Comparison of ENCODE assay signal across 29 cellular contexts in genomic region chr19:46241676-46242075, GRCh38. TPM values are rescaled to one million over a fixed set of nuclear protein-coding genes. Genes with fewer than 3 reads are reported as not detected.
"Had no signal": no experiment of that assay in that cellular context is flagged by ENCODE, and none has a peak within 500 bp of the region (broad histone marks: within the 10 kb centered on the region; RNA-seq: fewer than 3 reads in every experiment).

No MANE protein-coding gene starts in this region.

- H3K27ac Mint-ChIP-seq: activated naive CD8-positive, alpha-beta T cell treated with anti-CD3 and anti-CD28 coated beads for 36 hours; activated T-helper 2 cell treated with anti-CD3 and anti-CD28 coated beads, Interferon-gamma antibody, Interleukin-2, Interleukin-4, amounts not matched to agents 10 μg/mL and 5 μg/mL and 100 μg/mL, durations not matched to agents 14 hours and 24 hours and 36 hours; natural killer cell; stimulated activated memory B cell treated with anti-CD40 and anti-IgM and Interleukin-4, amounts not matched to agents 10 μg/mL and 1 μg/mL and 100 μg/mL, for 72 hours; WTC11 had no signal

- H3K36me3 Mint-ChIP-seq: activated naive CD8-positive, alpha-beta T cell treated with anti-CD3 and anti-CD28 coated beads for 36 hours; natural killer cell; stimulated activated memory B cell treated with anti-CD40 and anti-IgM and Interleukin-4, amounts not matched to agents 10 μg/mL and 1 μg/mL and 100 μg/mL, for 72 hours; WTC11 had no signal

- H3K4me3 Mint-ChIP-seq: activated naive CD8-positive, alpha-beta T cell treated with anti-CD3 and anti-CD28 coated beads for 36 hours; activated T-cell treated with anti-CD3 and anti-CD28 coated beads, Interleukin-2, amount 50 U/mL, for 4 hours; natural killer cell; stimulated activated memory B cell treated with anti-CD40 and anti-IgM and Interleukin-4, amounts not matched to agents 10 μg/mL and 1 μg/mL and 100 μg/mL, for 72 hours; WTC11 had no signal

- DNase-seq: activated CD4-positive, alpha-beta T cell treated with anti-CD3 and anti-CD28 coated beads, Interleukin-2, amount 50 U/mL, for 48 hours; activated CD8-positive, alpha-beta memory T cell treated with anti-CD3 and anti-CD28 coated beads, Interleukin-2, amount 50 U/mL, for 48 hours; activated naive CD4-positive, alpha-beta T cell; activated naive CD8-positive, alpha-beta T cell treated with anti-CD3 and anti-CD28 coated beads for 36 hours; activated T-cell treated with anti-CD3 and anti-CD28 coated beads, Interleukin-2, amount 50 U/mL, for 4 hours; central memory CD4-positive, alpha-beta T cell; dermis blood vessel endothelial cell; effector memory CD4-positive, alpha-beta T cell; gastrocnemius medialis; hippocampal formation; kidney glomerular epithelial cell; left lung; midbrain; natural killer cell; pancreas; right lobe of liver; stimulated activated CD4-positive, alpha-beta T cell treated with anti-CD3 and anti-CD28 coated beads, Interleukin-15, amount 100 ng/mL, for 24 hours; T-helper 1 cell; T-helper 9 cell; upper lobe of left lung had no signal

- H3K9me3 Mint-ChIP-seq: activated naive CD8-positive, alpha-beta T cell treated with anti-CD3 and anti-CD28 coated beads for 36 hours; activated T-cell treated with anti-CD3 and anti-CD28 coated beads, Interleukin-2, amount 50 U/mL, for 4 hours; activated T-helper 2 cell treated with anti-CD3 and anti-CD28 coated beads, Interferon-gamma antibody, Interleukin-2, Interleukin-4, amounts not matched to agents 10 μg/mL and 5 μg/mL and 100 μg/mL, durations not matched to agents 14 hours and 24 hours and 36 hours; natural killer cell; stimulated activated memory B cell treated with anti-CD40 and anti-IgM and Interleukin-4, amounts not matched to agents 10 μg/mL and 1 μg/mL and 100 μg/mL, for 72 hours; WTC11 had no signal

- H3K4me1 Mint-ChIP-seq: activated naive CD8-positive, alpha-beta T cell treated with anti-CD3 and anti-CD28 coated beads for 36 hours; natural killer cell; stimulated activated memory B cell treated with anti-CD40 and anti-IgM and Interleukin-4, amounts not matched to agents 10 μg/mL and 1 μg/mL and 100 μg/mL, for 72 hours; WTC11 had no signal

RNA-seq across cellular contexts. Expression of gene IGFL1, which starts 12.1 kb away (rescaled TPM):
- total RNA-seq: activated CD8-positive, alpha-beta memory T cell treated with anti-CD3 and anti-CD28 coated beads for 36 hours; activated naive CD8-positive, alpha-beta T cell treated with anti-CD3 and anti-CD28 coated beads for 36 hours; activated T-cell treated with anti-CD3 and anti-CD28 coated beads, Interleukin-2, amount 50 U/mL, for 4 hours; activated T-helper 2 cell treated with anti-CD3 and anti-CD28 coated beads, Interferon-gamma antibody, Interleukin-2, Interleukin-4, amounts not matched to agents 10 μg/mL and 5 μg/mL and 100 μg/mL, durations not matched to agents 14 hours and 24 hours and 36 hours; astrocyte; dermis blood vessel endothelial cell; esophagus muscularis mucosa; gastrocnemius medialis; lung microvascular endothelial cell; natural killer cell; pancreas; right lobe of liver; smooth muscle cell; temporal lobe; upper lobe of left lung; WTC11 had no signal

RNA-seq across cellular contexts. Expression of gene HIF3A, which starts 55.2 kb away (rescaled TPM):
- total RNA-seq: activated CD8-positive, alpha-beta memory T cell treated with anti-CD3 and anti-CD28 coated beads for 36 hours; activated naive CD8-positive, alpha-beta T cell treated with anti-CD3 and anti-CD28 coated beads for 36 hours; activated T-helper 2 cell treated with anti-CD3 and anti-CD28 coated beads, Interferon-gamma antibody, Interleukin-2, Interleukin-4, amounts not matched to agents 10 μg/mL and 5 μg/mL and 100 μg/mL, durations not matched to agents 14 hours and 24 hours and 36 hours; natural killer cell had no signal
